28 cellular contexts compared by ENCODE assay signal in genomic region chr7:112021348-112022044, GRCh38.
"Had no signal": no experiment of that assay in that cellular context is flagged by ENCODE, and none has a peak within 500 bp of the region (broad histone marks: within the 10 kb centered on the region; RNA-seq: fewer than 3 reads in every experiment).

No MANE protein-coding gene starts in this region.

- ATAC-seq: activated CD4-positive, alpha-beta T cell treated with anti-CD3 and anti-CD28 coated beads for 36 hours; foreskin keratinocyte; stimulated activated naive B cell treated with anti-CD40 and anti-IgM and Interleukin-4, amounts not matched to agents 10 μg/mL and 1 μg/mL and 100 μg/mL, for 72 hours; T-helper 17 cell had no signal

- DNase-seq: activated B cell treated with CpG ODN at 0.5 μM for 24 hours; activated CD4-positive, alpha-beta T cell treated with anti-CD3 and anti-CD28 coated beads for 36 hours; activated CD4-positive, alpha-beta T cell treated with anti-CD3 and anti-CD28 coated beads, Interleukin-2, amount 50 U/mL, for 4 hours; activated CD8-positive, alpha-beta memory T cell treated with anti-CD3 and anti-CD28 coated beads for 24 hours; activated CD8-positive, alpha-beta memory T cell treated with anti-CD3 and anti-CD28 coated beads, Interleukin-2, amount 50 U/mL, for 4 hours; activated naive CD4-positive, alpha-beta T cell treated with anti-CD3 and anti-CD28 coated beads for 36 hours; activated naive CD8-positive, alpha-beta T cell treated with anti-CD3 and anti-CD28 coated beads, Interleukin-2, amount 10 ng/mL, durations not matched to agents 7 days and 5 days; activated T-cell treated with anti-CD3 and anti-CD28 coated beads, Interleukin-2, amount 50 U/mL, for 48 hours; amniotic stem cell; dermis blood vessel endothelial cell; effector CD8-positive, alpha-beta T cell; erythroblast; foreskin keratinocyte; hypothalamus; mammary epithelial cell; midbrain; natural killer cell; posterior cingulate gyrus; sigmoid colon; stimulated activated CD4-positive, alpha-beta T cell treated with anti-CD3 and anti-CD28 coated beads, Interleukin-15, amount 100 ng/mL, for 24 hours; stimulated activated naive B cell treated with anti-CD40 and anti-IgM and Interleukin-4, amounts not matched to agents 10 μg/mL and 1 μg/mL and 100 μg/mL, for 72 hours; SW 1271; T-helper 17 cell; trophoblast cell had no signal

- H3K27me3 ChIP-seq: foreskin keratinocyte, neutrophil, sigmoid colon, testis had no signal

- H3K27ac ChIP-seq: foreskin keratinocyte, neutrophil, SK-N-MC had no signal

- H3K4me1 ChIP-seq: testis had no signal

- H3K36me3 ChIP-seq: neutrophil, sigmoid colon had no signal

- H3K4me3 ChIP-seq: sigmoid colon, SK-N-MC, smooth muscle cell, testis had no signal

- H3K4me2 ChIP-seq: smooth muscle cell had no signal

- H3K9me3 ChIP-seq: neutrophil, sigmoid colon, testis had no signal
